ENCODE assay signal across 21 cellular contexts in the genomic region with DNA sequence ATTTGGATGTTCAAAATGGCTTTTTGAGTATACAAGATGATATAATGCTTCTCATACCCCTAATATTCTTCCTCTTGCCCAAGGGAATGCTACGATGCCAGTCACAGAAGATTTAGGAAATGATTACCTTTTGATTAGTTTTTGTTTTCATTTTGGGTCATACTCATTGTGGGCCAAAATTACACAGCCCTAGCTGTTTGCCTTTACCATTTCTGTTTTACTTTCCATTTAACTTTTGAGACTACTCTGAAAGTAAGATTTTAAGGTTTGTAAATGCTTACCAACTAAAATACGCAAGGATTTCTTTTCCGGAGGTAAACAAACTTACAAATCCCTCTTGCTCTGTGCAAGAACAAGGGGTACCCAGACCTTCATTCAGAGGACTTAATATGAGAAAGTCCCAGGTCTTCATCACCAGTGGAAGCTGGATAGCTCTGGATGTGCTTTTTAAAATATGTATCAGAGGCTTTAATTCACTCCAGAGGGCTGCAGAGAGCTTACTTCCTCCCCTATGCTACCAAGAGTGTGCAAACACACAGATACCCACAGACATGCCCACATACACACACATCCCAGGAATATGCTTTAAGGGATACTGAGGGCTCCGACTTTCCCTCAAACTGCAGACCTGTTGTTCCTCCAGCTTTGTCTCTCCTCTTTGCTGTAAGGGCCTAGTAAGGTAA.
DNase-seq lines count a peak whose midpoint lies in the region; ATAC-seq and TF ChIP-seq lines count a peak whose summit lies in the region.
"Had no signal": no experiment of that assay in that cellular context is flagged by ENCODE, and none has a peak within 500 bp of the region (broad histone marks: within the 10 kb centered on the region; RNA-seq: fewer than 3 reads in every experiment).

No MANE protein-coding gene starts in this region.

- peak overlapping the region; percentile 36 for H3K4me3 ChIP-seq in left ventricle myocardium inferior
- no peak overlapping the region for H3K4me3 ChIP-seq in fibroblast of villous mesenchyme (ENCODE audit: low read depth, low read length)
- H3K4me3 ChIP-seq: A549, colonic mucosa, psoas muscle, SJCRH30, tibial artery had no signal

- no peak overlapping the region for H3K27ac Mint-ChIP-seq in mesothelial cell of epicardium
- H3K27ac Mint-ChIP-seq: CD4-positive, CD25-positive, alpha-beta regulatory T cell; memory B cell; nephron progenitor cell; stimulated activated memory B cell treated with anti-CD40 and anti-IgM and Interleukin-4, amounts not matched to agents 10 μg/mL and 1 μg/mL and 100 μg/mL, for 72 hours had no signal

- H3K4me1 Mint-ChIP-seq in mesothelial cell of epicardium: peaks cover 58% of the 10 kb centered on the region
- H3K4me1 Mint-ChIP-seq: CD4-positive, CD25-positive, alpha-beta regulatory T cell; memory B cell; nephron progenitor cell; stimulated activated memory B cell treated with anti-CD40 and anti-IgM and Interleukin-4, amounts not matched to agents 10 μg/mL and 1 μg/mL and 100 μg/mL, for 72 hours had no signal

- no peaks in the 10 kb centered on the region for H3K27me3 ChIP-seq in left ventricle myocardium inferior (ENCODE audit: low read depth)
- H3K27me3 ChIP-seq: colonic mucosa, SJCRH30, tibial artery had no signal

- H3K27ac ChIP-seq in left ventricle myocardium inferior (replicated peaks): peak overlapping the region; percentile 73
- H3K27ac ChIP-seq: A549, colonic mucosa, HL-60, psoas muscle, SJCRH30, tibial artery had no signal

- H3K9me3 Mint-ChIP-seq in mesothelial cell of epicardium: no peaks in the 10 kb centered on the region
- H3K9me3 Mint-ChIP-seq: CD4-positive, CD25-positive, alpha-beta regulatory T cell; memory B cell; nephron progenitor cell; stimulated activated memory B cell treated with anti-CD40 and anti-IgM and Interleukin-4, amounts not matched to agents 10 μg/mL and 1 μg/mL and 100 μg/mL, for 72 hours had no signal

- H3K4me1 ChIP-seq in left ventricle myocardium inferior: peaks cover 37% of the 10 kb centered on the region
- H3K4me1 ChIP-seq: A549, colonic mucosa, psoas muscle, tibial artery had no signal

- no peaks in the 10 kb centered on the region for H3K36me3 Mint-ChIP-seq in mesothelial cell of epicardium

- intact Hi-C loops in left ventricle myocardium inferior (cut with micrococcal nuclease): no loop called here
- intact Hi-C loops in Right ventricle myocardium inferior (cut with DNase I): loop anchor here (5.0 kb wide), 1 partner anchor 122 kb away; no protein-coding TSS in a partner anchor

- DNase-seq in left ventricle myocardium inferior (no peak), Right ventricle myocardium inferior (ENCODE audit: missing footprints) (no peak), fibroblast of villous mesenchyme (ENCODE audit: low read depth) (peak; percentile 18), NCI-H524 (lab: John Stamatoyannopoulos, UW) (no peak), AG08396 (ENCODE audit: low spot score) (no peak), mesothelial cell of epicardium (ENCODE audit: low spot score in 2 of 2, unreplicated experiment in 2 of 2) (no peak)
- DNase-seq: activated CD4-positive, CD25-positive, alpha-beta regulatory T cell treated with anti-CD3 and anti-CD28 coated beads, Interleukin-2, amount 50 U/mL, for 72 hours; CD4-positive, CD25-positive, alpha-beta regulatory T cell; MV-4-11; NCI-H524 treated with DMSO at 0.1 percent for 48 hours; nephron progenitor cell had no signal

- H3K9me3 ChIP-seq in left ventricle myocardium inferior (replicated peaks): no peaks in the 10 kb centered on the region
- H3K9me3 ChIP-seq: A549, colonic mucosa, psoas muscle, SJCRH30, tibial artery had no signal

- no peaks in the 10 kb centered on the region for H3K36me3 ChIP-seq in left ventricle myocardium inferior
- H3K36me3 ChIP-seq: colonic mucosa, SJCRH30, tibial artery had no signal

- H3K27me3 Mint-ChIP-seq in mesothelial cell of epicardium (ENCODE audit: low read depth): no peaks in the 10 kb centered on the region
- H3K27me3 Mint-ChIP-seq: CD4-positive, CD25-positive, alpha-beta regulatory T cell; memory B cell; stimulated activated memory B cell treated with anti-CD40 and anti-IgM and Interleukin-4, amounts not matched to agents 10 μg/mL and 1 μg/mL and 100 μg/mL, for 72 hours had no signal

- H3K4me3 Mint-ChIP-seq in mesothelial cell of epicardium: no peak overlapping the region
- H3K4me3 Mint-ChIP-seq: CD4-positive, CD25-positive, alpha-beta regulatory T cell; memory B cell; nephron progenitor cell; stimulated activated memory B cell treated with anti-CD40 and anti-IgM and Interleukin-4, amounts not matched to agents 10 μg/mL and 1 μg/mL and 100 μg/mL, for 72 hours had no signal

- TF ChIP-seq CTCF in left ventricle myocardium inferior (IDR thresholded peaks at IDR 0.05; ENCODE audit: borderline replicate concordance) (no peak), fibroblast of villous mesenchyme (IDR thresholded peaks at IDR 0.05; ENCODE audit: insufficient read depth, low read depth, low read length) (no peak), mesothelial cell of epicardium (IDR thresholded peaks at IDR 0.05; ENCODE audit: unreplicated experiment) (no peak)

- ATAC-seq in Right ventricle myocardium inferior (no peak), SK-N-SH treated with all-trans-retinoic acid at 6 μM for 48 hours (peak; percentile 32), GM19324 (IDR thresholded peaks at IDR 0.05; ENCODE audit: low FRiP score, unreplicated experiment) (no peak)
- ATAC-seq: A549; stimulated activated memory B cell treated with anti-CD40 and anti-IgM and Interleukin-4, amounts not matched to agents 10 μg/mL and 1 μg/mL and 100 μg/mL, for 72 hours had no signal

TF ChIP-seq in SK-N-SH treated with all-trans-retinoic acid at 6 μM for 48 hours, 23 proteins besides CTCF, POLR2A, EP300 and RAD21 (continues in another document):
- TF ChIP-seq ISL1 (CRISPR knock-in tag; IDR thresholded peaks at IDR 0.05) (no peak), ZFP3 (CRISPR knock-in tag; IDR thresholded peaks at IDR 0.05) (no peak), ZC3H10 (CRISPR knock-in tag; IDR thresholded peaks at IDR 0.05) (no peak), ZNF70 (CRISPR knock-in tag; IDR thresholded peaks at IDR 0.05) (no peak), OSR1 (CRISPR knock-in tag; IDR thresholded peaks at IDR 0.05) (no peak), GLIS3 (CRISPR knock-in tag; IDR thresholded peaks at IDR 0.05) (no peak), ZNF565 (CRISPR knock-in tag; conservative IDR thresholded peaks at IDR 0.05; ENCODE audit: low read depth) (no peak), TOX (CRISPR knock-in tag; IDR thresholded peaks at IDR 0.05; ENCODE audit: borderline replicate concordance) (no peak), SNAI2 (CRISPR knock-in tag; IDR thresholded peaks at IDR 0.05) (no peak), ZNF8 (CRISPR knock-in tag; IDR thresholded peaks at IDR 0.05) (no peak), ARNTL (CRISPR knock-in tag; IDR thresholded peaks at IDR 0.05; ENCODE audit: borderline replicate concordance, low read depth) (no peak)
- TF ChIP-seq, protein P1, sequence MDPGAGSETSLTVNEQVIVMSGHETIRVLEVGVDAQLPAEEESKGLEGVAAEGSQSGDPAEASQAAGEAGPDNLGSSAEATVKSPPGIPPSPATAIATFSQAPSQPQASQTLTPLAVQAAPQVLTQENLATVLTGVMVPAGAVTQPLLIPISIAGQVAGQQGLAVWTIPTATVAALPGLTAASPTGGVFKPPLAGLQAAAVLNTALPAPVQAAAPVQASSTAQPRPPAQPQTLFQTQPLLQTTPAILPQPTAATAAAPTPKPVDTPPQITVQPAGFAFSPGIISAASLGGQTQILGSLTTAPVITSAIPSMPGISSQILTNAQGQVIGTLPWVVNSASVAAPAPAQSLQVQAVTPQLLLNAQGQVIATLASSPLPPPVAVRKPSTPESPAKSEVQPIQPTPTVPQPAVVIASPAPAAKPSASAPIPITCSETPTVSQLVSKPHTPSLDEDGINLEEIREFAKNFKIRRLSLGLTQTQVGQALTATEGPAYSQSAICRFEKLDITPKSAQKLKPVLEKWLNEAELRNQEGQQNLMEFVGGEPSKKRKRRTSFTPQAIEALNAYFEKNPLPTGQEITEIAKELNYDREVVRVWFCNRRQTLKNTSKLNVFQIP (CRISPR knock-in tag; IDR thresholded peaks at IDR 0.05; ENCODE audit: borderline replicate concordance, low read depth): no peak
- TF ChIP-seq, protein P2, sequence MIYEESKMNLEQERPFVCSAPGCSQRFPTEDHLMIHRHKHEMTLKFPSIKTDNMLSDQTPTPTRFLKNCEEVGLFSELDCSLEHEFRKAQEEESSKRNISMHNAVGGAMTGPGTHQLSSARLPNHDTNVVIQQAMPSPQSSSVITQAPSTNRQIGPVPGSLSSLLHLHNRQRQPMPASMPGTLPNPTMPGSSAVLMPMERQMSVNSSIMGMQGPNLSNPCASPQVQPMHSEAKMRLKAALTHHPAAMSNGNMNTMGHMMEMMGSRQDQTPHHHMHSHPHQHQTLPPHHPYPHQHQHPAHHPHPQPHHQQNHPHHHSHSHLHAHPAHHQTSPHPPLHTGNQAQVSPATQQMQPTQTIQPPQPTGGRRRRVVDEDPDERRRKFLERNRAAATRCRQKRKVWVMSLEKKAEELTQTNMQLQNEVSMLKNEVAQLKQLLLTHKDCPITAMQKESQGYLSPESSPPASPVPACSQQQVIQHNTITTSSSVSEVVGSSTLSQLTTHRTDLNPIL (CRISPR knock-in tag; IDR thresholded peaks at IDR 0.05; ENCODE audit: low read depth): no peak
- TF ChIP-seq, protein P3, sequence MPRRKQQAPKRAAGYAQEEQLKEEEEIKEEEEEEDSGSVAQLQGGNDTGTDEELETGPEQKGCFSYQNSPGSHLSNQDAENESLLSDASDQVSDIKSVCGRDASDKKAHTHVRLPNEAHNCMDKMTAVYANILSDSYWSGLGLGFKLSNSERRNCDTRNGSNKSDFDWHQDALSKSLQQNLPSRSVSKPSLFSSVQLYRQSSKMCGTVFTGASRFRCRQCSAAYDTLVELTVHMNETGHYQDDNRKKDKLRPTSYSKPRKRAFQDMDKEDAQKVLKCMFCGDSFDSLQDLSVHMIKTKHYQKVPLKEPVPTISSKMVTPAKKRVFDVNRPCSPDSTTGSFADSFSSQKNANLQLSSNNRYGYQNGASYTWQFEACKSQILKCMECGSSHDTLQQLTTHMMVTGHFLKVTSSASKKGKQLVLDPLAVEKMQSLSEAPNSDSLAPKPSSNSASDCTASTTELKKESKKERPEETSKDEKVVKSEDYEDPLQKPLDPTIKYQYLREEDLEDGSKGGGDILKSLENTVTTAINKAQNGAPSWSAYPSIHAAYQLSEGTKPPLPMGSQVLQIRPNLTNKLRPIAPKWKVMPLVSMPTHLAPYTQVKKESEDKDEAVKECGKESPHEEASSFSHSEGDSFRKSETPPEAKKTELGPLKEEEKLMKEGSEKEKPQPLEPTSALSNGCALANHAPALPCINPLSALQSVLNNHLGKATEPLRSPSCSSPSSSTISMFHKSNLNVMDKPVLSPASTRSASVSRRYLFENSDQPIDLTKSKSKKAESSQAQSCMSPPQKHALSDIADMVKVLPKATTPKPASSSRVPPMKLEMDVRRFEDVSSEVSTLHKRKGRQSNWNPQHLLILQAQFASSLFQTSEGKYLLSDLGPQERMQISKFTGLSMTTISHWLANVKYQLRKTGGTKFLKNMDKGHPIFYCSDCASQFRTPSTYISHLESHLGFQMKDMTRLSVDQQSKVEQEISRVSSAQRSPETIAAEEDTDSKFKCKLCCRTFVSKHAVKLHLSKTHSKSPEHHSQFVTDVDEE (CRISPR knock-in tag; IDR thresholded peaks at IDR 0.05): no peak
